18 cellular contexts compared by ENCODE assay signal in genomic region chr2:222494104-222494739, GRCh38.
"Had no signal": no experiment of that assay in that cellular context is flagged by ENCODE, and none has a peak within 500 bp of the region (broad histone marks: within the 10 kb centered on the region; RNA-seq: fewer than 3 reads in every experiment).

No MANE protein-coding gene starts in this region.

- H3K27ac ChIP-seq: SJCRH30, testis had no signal

- DNase-seq: activated CD4-positive, alpha-beta T cell treated with anti-CD3 and anti-CD28 coated beads, Interleukin-2, amount 10 ng/mL, durations not matched to agents 24 days and 14 days; activated CD8-positive, alpha-beta T cell treated with anti-CD3 and anti-CD28 coated beads, Interleukin-2, amount 10 ng/mL, durations not matched to agents 7 days and 5 days; activated naive CD4-positive, alpha-beta T cell treated with anti-CD3 and anti-CD28 coated beads for 36 hours; activated naive CD8-positive, alpha-beta T cell treated with anti-CD3 and anti-CD28 coated beads, Interleukin-2, amount 50 U/mL, for 24 hours; activated T-cell treated with anti-CD3 and anti-CD28 coated beads, Interleukin-2, amount 50 U/mL, for 24 hours; aorta; cerebellar nuclear complex; cortex of kidney; effector CD4-positive, alpha-beta T cell; hypothalamus; mesendoderm; natural killer cell; posterior cingulate gyrus; SJCRH30; stimulated activated naive CD8-positive, alpha-beta T cell treated with anti-CD3 and anti-CD28 coated beads, Interleukin-15, amount 100 ng/mL, for 72 hours; T1000; testis had no signal

- H3K4me3 Mint-ChIP-seq: activated CD4-positive, alpha-beta T cell treated with anti-CD3 and anti-CD28 coated beads, Interleukin-2, amount 10 ng/mL, durations not matched to agents 24 days and 14 days; activated CD8-positive, alpha-beta T cell treated with anti-CD3 and anti-CD28 coated beads, Interleukin-2, amount 10 ng/mL, durations not matched to agents 7 days and 5 days; activated naive CD4-positive, alpha-beta T cell treated with anti-CD3 and anti-CD28 coated beads for 36 hours; activated naive CD8-positive, alpha-beta T cell treated with anti-CD3 and anti-CD28 coated beads, Interleukin-2, amount 50 U/mL, for 24 hours; activated T-cell treated with anti-CD3 and anti-CD28 coated beads, Interleukin-2, amount 50 U/mL, for 24 hours; natural killer cell; stimulated activated naive CD8-positive, alpha-beta T cell treated with anti-CD3 and anti-CD28 coated beads, Interleukin-15, amount 100 ng/mL, for 72 hours; type B pancreatic cell had no signal

- H3K4me1 ChIP-seq: SJCRH30, testis had no signal

- H3K9me3 ChIP-seq: testis had no signal

- H3K27me3 Mint-ChIP-seq: activated CD4-positive, alpha-beta T cell treated with anti-CD3 and anti-CD28 coated beads, Interleukin-2, amount 10 ng/mL, durations not matched to agents 24 days and 14 days; activated T-cell treated with anti-CD3 and anti-CD28 coated beads, Interleukin-2, amount 50 U/mL, for 24 hours had no signal

- H3K4me1 Mint-ChIP-seq: activated CD4-positive, alpha-beta T cell treated with anti-CD3 and anti-CD28 coated beads, Interleukin-2, amount 10 ng/mL, durations not matched to agents 24 days and 14 days; activated naive CD8-positive, alpha-beta T cell treated with anti-CD3 and anti-CD28 coated beads, Interleukin-2, amount 50 U/mL, for 24 hours; natural killer cell; stimulated activated naive CD8-positive, alpha-beta T cell treated with anti-CD3 and anti-CD28 coated beads, Interleukin-15, amount 100 ng/mL, for 72 hours had no signal

- H3K4me3 ChIP-seq: SJCRH30, testis had no signal

- H3K36me3 ChIP-seq: SJCRH30 had no signal

- H3K27ac Mint-ChIP-seq: activated CD4-positive, alpha-beta T cell treated with anti-CD3 and anti-CD28 coated beads, Interleukin-2, amount 10 ng/mL, durations not matched to agents 24 days and 14 days; activated CD8-positive, alpha-beta T cell treated with anti-CD3 and anti-CD28 coated beads, Interleukin-2, amount 10 ng/mL, durations not matched to agents 7 days and 5 days; activated naive CD4-positive, alpha-beta T cell treated with anti-CD3 and anti-CD28 coated beads for 36 hours; activated naive CD8-positive, alpha-beta T cell treated with anti-CD3 and anti-CD28 coated beads, Interleukin-2, amount 50 U/mL, for 24 hours; activated T-cell treated with anti-CD3 and anti-CD28 coated beads, Interleukin-2, amount 50 U/mL, for 24 hours; natural killer cell; stimulated activated naive CD8-positive, alpha-beta T cell treated with anti-CD3 and anti-CD28 coated beads, Interleukin-15, amount 100 ng/mL, for 72 hours; type B pancreatic cell had no signal

- H3K27me3 ChIP-seq: SJCRH30, testis had no signal

- H3K9me3 Mint-ChIP-seq: activated CD4-positive, alpha-beta T cell treated with anti-CD3 and anti-CD28 coated beads, Interleukin-2, amount 10 ng/mL, durations not matched to agents 24 days and 14 days had no signal

- H3K36me3 Mint-ChIP-seq: natural killer cell had no signal

- ATAC-seq: activated CD8-positive, alpha-beta T cell treated with anti-CD3 and anti-CD28 coated beads, Interleukin-2, amount 10 ng/mL, durations not matched to agents 7 days and 5 days; activated naive CD8-positive, alpha-beta T cell treated with anti-CD3 and anti-CD28 coated beads, Interleukin-2, amount 50 U/mL, for 24 hours; natural killer cell; stimulated activated naive CD8-positive, alpha-beta T cell treated with anti-CD3 and anti-CD28 coated beads, Interleukin-15, amount 100 ng/mL, for 72 hours had no signal
